Comparison of ENCODE assay signal across 12 cellular contexts in genomic region chr17:40475234-40476210, GRCh38. TPM values are rescaled to one million over a fixed set of nuclear protein-coding genes. Genes with fewer than 3 reads are reported as not detected.
A peak's percentile ranks its signal among the peaks of the same experiment; 100 is the strongest.
DNase-seq lines count a peak whose midpoint lies in the region; ATAC-seq, FAIRE-seq and TF ChIP-seq lines count a peak whose summit lies in the region.
"Had no signal": no experiment of that assay in that cellular context is flagged by ENCODE, and none has a peak within 500 bp of the region (broad histone marks: within the 10 kb centered on the region; RNA-seq: fewer than 3 reads in every experiment).

No MANE protein-coding gene starts in this region.

- H3K79me2 ChIP-seq in SK-N-SH (ENCODE audit: insufficient read depth), result no peaks in the 10 kb centered on the region

- intact Hi-C loops in Calu3 (cut with micrococcal nuclease; ENCODE audit: unreplicated experiment), result loop anchor here (1.0 to 5.0 kb wide), 7 partner anchors 27 to 118 kb away; partner anchors contain the start of gene TOP2A
- intact Hi-C loops in heart left ventricle (cut with DNase I), result loop anchor here (1.0 to 5.0 kb wide), 12 partner anchors 33 to 113 kb away; partner anchors contain the start of genes IGFBP4 (in 3 of the 10) and GJD3 (in 1 of the 10)
- intact Hi-C loops in pancreas (cut with DNase I), result loop anchor here in 1 of 3 donors (5.0 kb wide), 1 partner anchor 33 kb away; the partner anchor contains the start of gene IGFBP4

- no peaks in the 10 kb centered on the region for H3K27me3 ChIP-seq in SK-N-SH (ENCODE audit: insufficient read depth)
- H3K27me3 ChIP-seq in heart left ventricle, result no peaks in the 10 kb centered on the region
- H3K27me3 ChIP-seq in pancreas, result no peaks in the 10 kb centered on the region
- H3K27me3 ChIP-seq: BLaER1 treated with 17β-estradiol and CSF1 and Interleukin-3, amounts not matched to agents 10 nM and 100 nM had no signal

- H3K9me3 Mint-ChIP-seq in Calu3 (ENCODE audit: low read depth, unreplicated experiment), result peaks cover 2% of the 10 kb centered on the region
- H3K9me3 Mint-ChIP-seq: activated T-helper 2 cell treated with anti-CD3 and anti-CD28 coated beads, Interferon-gamma antibody, Interleukin-2, Interleukin-4, amounts not matched to agents 10 μg/mL and 5 μg/mL and 100 μg/mL, durations not matched to agents 14 hours and 24 hours and 36 hours; natural killer cell treated with Interleukin-12 subunit alpha and Interleukin-12 subunit beta and Interleukin-15 and Interleukin-18, amount 100 ng/mL, for 72 hours had no signal

- no peak for TF ChIP-seq EP300 in SK-N-SH (IDR thresholded peaks at IDR 0.05; ENCODE audit: borderline replicate concordance in 1 of 2, low read depth in 1 of 2, low read length in 1 of 2)

- peak overlapping the region; percentile 59; the same call in 1 of the 2 replicates for H2AFZ ChIP-seq in SK-N-SH (ENCODE audit: low read depth)

- no peak overlapping the region for H3K4me2 ChIP-seq in SK-N-SH

- peaks cover 57% of the 10 kb centered on the region for H3K27me3 Mint-ChIP-seq in Calu3 (ENCODE audit: unreplicated experiment)

- H3K4me3 Mint-ChIP-seq in Calu3 (ENCODE audit: low read depth, unreplicated experiment), result no peak overlapping the region
- H3K4me3 Mint-ChIP-seq: natural killer cell treated with Interleukin-12 subunit alpha and Interleukin-12 subunit beta and Interleukin-15 and Interleukin-18, amount 100 ng/mL, for 72 hours had no signal

- no peak overlapping the region for H3K4me3 ChIP-seq in SK-N-SH (ENCODE audit: low read depth in 2 of 2, low read length in 1 of 2)
- no peak overlapping the region for H3K4me3 ChIP-seq in heart left ventricle
- no peak overlapping the region for H3K4me3 ChIP-seq in pancreas
- H3K4me3 ChIP-seq: BLaER1 treated with 17β-estradiol and CSF1 and Interleukin-3, amounts not matched to agents 10 nM and 100 nM had no signal

- peak overlapping the region; percentile 28; the same call in 1 of the 2 replicates for H3K9ac ChIP-seq in SK-N-SH

- H3F3A ChIP-seq in SK-N-SH (replicated peaks; ENCODE audit: insufficient read depth), result peaks cover 3% of the 10 kb centered on the region

- peaks cover 6% of the 10 kb centered on the region for H3K4me1 Mint-ChIP-seq in Calu3 (ENCODE audit: low read depth, unreplicated experiment)

- DNase-seq in Calu3 (no peak), SK-N-SH (no peak), heart left ventricle (peak in 2 of 5 donors; percentile 48 to 58), pancreas (peak in 1 of 6 donors; percentile 51), SIG-M5 treated with dmso at 0.1 percent for 504 hours (lab: John Stamatoyannopoulos, UW; ENCODE audit: unreplicated experiment) (no peak)

- H3K27ac ChIP-seq in SK-N-SH (ENCODE audit: low read depth in 2 of 2, low read length in 1 of 2), result peak overlapping the region; percentile 32 to 39; a peak in 2 of 4 replicates
- peak overlapping the region in 6 of 12 donors; percentile 1 to 79 (median 39) for H3K27ac ChIP-seq in heart left ventricle
- H3K27ac ChIP-seq in pancreas, result no peak overlapping the region

- 81% methylated on average over 23 of the region's 25 CpGs for WGBS in SK-N-SH (ENCODE audit: low lambda C conversion rate)
- WGBS in heart left ventricle, 4 donors, result 75 to 80% (median 78%) methylated on average over 23 to 25 of the region's 25 CpGs
- WGBS in pancreas, 2 donors, result 64 to 68% methylated on average over 25 of the region's 25 CpGs

- H3K9me2 ChIP-seq in SK-N-SH, result no peaks in the 10 kb centered on the region

- FAIRE-seq in pancreas (lab: Jason Lieb, UNC), result no peak
- FAIRE-seq: G401.6 had no signal

- BruUV-seq in Calu3 (replicated peaks; lab: Mats Ljungman, UMichigan), result no TSS peak

- TF ChIP-seq POLR2A in heart left ventricle (IDR thresholded peaks at IDR 0.05), result no peak

- CTCF ChIA-PET in Calu3 (lab: Charles Lee), result interaction anchor here (0.5 to 53.1 kb wide), 141 partner anchors 11 to 1306 kb away, joined by 3 to 4142 read pairs (median 5); partner anchors contain the start of genes CASC3, CCR7, ERBB2 and GRB7
- CTCF ChIA-PET in SK-N-SH (lab: Yijun Ruan, JAX), result interaction anchor here (0.6 to 9.6 kb wide), 54 partner anchors 9 to 553 kb away, joined by 3 to 253 read pairs (median 11); partner anchors contain the start of genes GJD3, IGFBP4, TNS4 and TOP2A

- no peaks in the 10 kb centered on the region for H3K36me3 ChIP-seq in SK-N-SH (replicated peaks in 1 of 2; ENCODE audit: control insufficient read depth in 1 of 2, insufficient read depth in 2 of 2, low read length in 1 of 2)
- no peaks in the 10 kb centered on the region for H3K36me3 ChIP-seq in heart left ventricle
- no peaks in the 10 kb centered on the region for H3K36me3 ChIP-seq in pancreas
- H3K36me3 ChIP-seq: BLaER1 treated with 17β-estradiol and CSF1 and Interleukin-3, amounts not matched to agents 10 nM and 100 nM had no signal

- peak in 3 of 4 donors; percentile 44 to 65 (median 64) for ATAC-seq in heart left ventricle
- peak; percentile 21 to 37 (median 30) for ATAC-seq in pancreas
- no peak for ATAC-seq in GM21528 (IDR thresholded peaks at IDR 0.05; ENCODE audit: low FRiP score, unreplicated experiment)
- ATAC-seq in HG03095 (IDR thresholded peaks at IDR 0.05; ENCODE audit: unreplicated experiment), result no peak
- ATAC-seq in HG02884 (IDR thresholded peaks at IDR 0.05; ENCODE audit: unreplicated experiment), result no peak
- ATAC-seq: natural killer cell treated with Interleukin-12 subunit alpha and Interleukin-12 subunit beta and Interleukin-15 and Interleukin-18, amount 100 ng/mL, for 72 hours had no signal

- peaks cover 8% of the 10 kb centered on the region for H3K36me3 Mint-ChIP-seq in Calu3 (ENCODE audit: insufficient read depth, unreplicated experiment)
- H3K36me3 Mint-ChIP-seq: natural killer cell treated with Interleukin-12 subunit alpha and Interleukin-12 subunit beta and Interleukin-15 and Interleukin-18, amount 100 ng/mL, for 72 hours had no signal

- H3K9me3 ChIP-seq in SK-N-SH (no peaks in the 10 kb centered on the region), heart left ventricle (no peaks in the 10 kb centered on the region), pancreas (no peaks in the 10 kb centered on the region)

- TF ChIP-seq CTCF in Calu3 (IDR thresholded peaks at IDR 0.05; ENCODE audit: unreplicated experiment), result no peak
- TF ChIP-seq CTCF in SK-N-SH (IDR thresholded peaks at IDR 0.05), result no peak
- TF ChIP-seq CTCF in heart left ventricle (IDR thresholded peaks at IDR 0.05), result no peak
- TF ChIP-seq CTCF in pancreas (IDR thresholded peaks at IDR 0.05), result no peak

- H3K4me1 ChIP-seq in SK-N-SH (ENCODE audit: control insufficient read depth in 1 of 2, insufficient read depth in 2 of 2, low read depth in 1 of 2, low read length in 1 of 2) (peaks cover 12 to 15% of the 10 kb centered on the region in 2 experiments; a peak in 3 of 4 replicates), heart left ventricle (peaks cover 0 to 21% (median 7%) of the 10 kb centered on the region in 12 donors), pancreas (no peaks in the 10 kb centered on the region)

- POLR2A ChIA-PET in SK-N-SH (lab: Yijun Ruan, JAX), result interaction anchor here (0.6 to 1.6 kb wide), 10 partner anchors 15 to 290 kb away, joined by 3 to 6 read pairs (median 4); no protein-coding TSS in a partner anchor

- H4K20me1 ChIP-seq in SK-N-SH (ENCODE audit: insufficient read depth), result no peaks in the 10 kb centered on the region
- H4K20me1 ChIP-seq: BLaER1 treated with 17β-estradiol and CSF1 and Interleukin-3, amounts not matched to agents 10 nM and 100 nM had no signal

- TF ChIP-seq RAD21 in SK-N-SH (IDR thresholded peaks at IDR 0.05; ENCODE audit: low read length), result no peak

- peak overlapping the region; percentile 14 for H3K27ac Mint-ChIP-seq in Calu3 (ENCODE audit: unreplicated experiment)
- H3K27ac Mint-ChIP-seq: natural killer cell treated with Interleukin-12 subunit alpha and Interleukin-12 subunit beta and Interleukin-15 and Interleukin-18, amount 100 ng/mL, for 72 hours had no signal

TF ChIP-seq in SK-N-SH, 30 proteins besides CTCF, POLR2A, EP300 and RAD21 (continues in another document):
- no peak for TF ChIP-seq YY1 (IDR thresholded peaks at IDR 0.05; ENCODE audit: low read depth)

RNA-seq across cellular contexts. Expression of gene TNS4, which starts 25.9 kb away (rescaled TPM):
- total RNA-seq in Calu3 (2022) (0.21 and 0.44 TPM in 2 replicates), heart left ventricle (under 1 TPM in 2 of 9 donors, not detected in 7; 0.16 to 0.91 TPM), pancreas (under 1 TPM in 2 of 6 donors, not detected in 4; 0.16 to 0.24 TPM)
- polyA plus RNA-seq in SK-N-SH (2012; rRNA removed) (not detected in 2 replicates), heart left ventricle (not detected), pancreas (not detected)
- 0.01 TPM in 1 of 2 replicates, not detected in the other for polyA plus RNA-seq in SK-N-SH (2012; cell fraction: cytosol; rRNA removed)
- 0.02 TPM in 1 of 2 replicates, not detected in the other for polyA plus RNA-seq in SK-N-SH (2012; cell fraction: nucleus; rRNA removed)

RNA-seq across cellular contexts. Expression of gene IGFBP4, which starts 32.3 kb away (rescaled TPM):
- total RNA-seq in Calu3 (2022) (33.9 and 39.2 TPM in 2 replicates), heart left ventricle (100 to 1,000 TPM; 103 to 342 (median 129) TPM), pancreas (100 to 1,000 TPM in 3 of 6 donors, 10 to 100 TPM in 3; 30.2 to 190 (median 80.4) TPM)
- polyA plus RNA-seq in SK-N-SH (2012; rRNA removed) (101 and 128 TPM in 2 replicates), heart left ventricle (100 to 1,000 TPM; 136 to 174 TPM), pancreas (10 to 100 TPM; 58.7 to 72.3 TPM)
- 92.5 and 132 TPM in 2 replicates for polyA plus RNA-seq in SK-N-SH (2012; cell fraction: cytosol; rRNA removed)
- 60.9 and 69.1 TPM in 2 replicates for polyA plus RNA-seq in SK-N-SH (2012; cell fraction: nucleus; rRNA removed)

RNA-seq across cellular contexts. Expression of gene TOP2A, which starts 57.8 kb away (rescaled TPM):
- total RNA-seq in Calu3 (2022), result 1,389 and 1,672 TPM in 2 replicates
- polyA plus RNA-seq in SK-N-SH (2012; rRNA removed), result 20.6 and 23.2 TPM in 2 replicates
- polyA plus RNA-seq in SK-N-SH (2012; cell fraction: cytosol; rRNA removed), result 31.8 and 42.2 TPM in 2 replicates
- 11.8 and 25.8 TPM in 2 replicates for polyA plus RNA-seq in SK-N-SH (2012; cell fraction: nucleus; rRNA removed)
- 10 to 100 TPM in 1 of 9 donors, 1 to 10 TPM in 5, under 1 TPM in 3; 0.39 to 28.9 (median 1.7) TPM for total RNA-seq in heart left ventricle
- under 1 TPM; 0.11 to 0.28 TPM for polyA plus RNA-seq in heart left ventricle
- total RNA-seq in pancreas, result 1 to 10 TPM in 3 of 6 donors, under 1 TPM in 3; 0.19 to 4.4 (median 1.2) TPM
- under 1 TPM; 0.42 to 0.76 TPM for polyA plus RNA-seq in pancreas

Comparison
In these comparisons a context has a peak if more than half of its experiments do, and no peak if none do; other contexts are left out.
1. H3K27ac ChIP-seq: peak in SK-N-SH (2 of 2); none in pancreas (0 of 4).
2. ATAC-seq: peak in heart left ventricle (3 of 4) and pancreas (4 of 4); none in GM21528 (single experiment), HG03095 (single experiment) and HG02884 (single experiment).
3. RNA of gene TOP2A, which starts 57.8 kb away (total RNA-seq): 1,389 to 1,672 TPM in Calu3; 0.19 to 4.4 TPM in pancreas and 0.39 to 28.9 TPM in heart left ventricle; every median in the first group is over 10 times any median in the second.